ENCODE assay signal across 19 cellular contexts in the genomic region with DNA sequence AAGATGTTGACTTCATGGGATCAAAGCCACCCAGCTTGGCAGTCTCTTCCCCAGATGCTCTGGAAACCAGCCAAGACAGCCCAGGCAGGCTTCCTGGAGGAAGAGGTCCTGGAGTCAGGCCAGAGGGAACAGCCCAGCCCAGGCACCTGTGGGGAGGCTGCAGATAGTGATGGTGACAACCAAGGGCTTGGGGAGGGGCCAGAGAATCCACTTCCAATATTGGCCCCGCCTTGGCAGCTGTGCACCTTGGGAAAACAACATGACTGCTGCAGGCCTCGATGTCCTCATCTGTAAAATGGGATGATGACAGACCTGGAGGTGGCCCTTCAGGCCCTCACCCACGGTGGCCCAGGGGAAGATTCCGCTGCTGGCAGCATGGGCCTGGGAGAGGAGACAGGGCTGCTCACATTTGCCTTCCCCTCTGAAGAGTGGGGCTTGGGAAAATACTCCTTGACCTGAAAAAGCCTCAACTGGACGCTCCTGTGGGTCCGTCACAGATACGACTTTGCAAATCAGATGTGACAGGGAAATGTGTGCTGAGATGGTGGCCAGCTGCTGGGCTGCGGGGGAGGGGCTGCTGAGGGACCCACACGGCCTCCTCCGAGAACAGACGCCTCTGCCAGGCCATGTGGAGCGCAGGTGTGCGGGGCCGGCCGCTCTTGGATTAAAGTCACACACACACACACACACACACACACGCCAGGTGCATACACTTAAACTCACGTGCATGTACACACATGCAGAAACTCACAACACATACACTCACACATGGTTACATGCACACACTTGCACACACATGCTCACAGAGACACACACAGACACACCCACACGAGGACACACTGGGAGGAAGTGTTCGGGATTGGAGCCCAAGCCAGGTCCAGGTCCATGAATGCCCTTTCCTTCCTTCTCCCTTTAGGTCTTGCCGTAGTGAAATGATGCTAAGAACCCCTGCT.
A peak's percentile ranks its signal among the peaks of the same experiment; 100 is the strongest.
DNase-seq lines count a peak whose midpoint lies in the region; ATAC-seq and TF ChIP-seq lines count a peak whose summit lies in the region.
"Had no signal": no experiment of that assay in that cellular context is flagged by ENCODE, and none has a peak within 500 bp of the region (broad histone marks: within the 10 kb centered on the region; RNA-seq: fewer than 3 reads in every experiment).

No MANE protein-coding gene starts in this region.

- H3K9me3 Mint-ChIP-seq in activated T-helper 1 cell treated with anti-CD3 and anti-CD28 coated beads, Interleukin-12 subunit alpha, Interleukin-12 subunit beta, Interleukin-2, Interleukin-4 antibody, amounts not matched to agents 30 ng/mL and 10 ng/mL and 1 ng/mL, durations not matched to agents 14 hours and 24 hours and 36 hours: no peaks in the 10 kb centered on the region
- H3K9me3 Mint-ChIP-seq: activated naive CD4-positive, alpha-beta T cell treated with anti-CD3 and anti-CD28 coated beads, Interleukin-2, amount 10 ng/mL, durations not matched to agents 7 days and 5 days; activated T-cell treated with anti-CD3 and anti-CD28 coated beads, Interleukin-2, amount 50 U/mL, for 72 hours; dendritic cell treated with granulocyte-macrophage colony-stimulating factor and Interleukin-4, amounts not matched to agents 40 ng/mL and 50 ng/mL, for 4 days; HFFc6; naive thymus-derived CD8-positive, alpha-beta T cell; T-cell had no signal

- H3K36me3 Mint-ChIP-seq in activated T-helper 1 cell treated with anti-CD3 and anti-CD28 coated beads, Interleukin-12 subunit alpha, Interleukin-12 subunit beta, Interleukin-2, Interleukin-4 antibody, amounts not matched to agents 30 ng/mL and 10 ng/mL and 1 ng/mL, durations not matched to agents 14 hours and 24 hours and 36 hours (ENCODE audit: low read depth): no peaks in the 10 kb centered on the region
- H3K36me3 Mint-ChIP-seq: activated naive CD4-positive, alpha-beta T cell treated with anti-CD3 and anti-CD28 coated beads, Interleukin-2, amount 10 ng/mL, durations not matched to agents 7 days and 5 days; naive thymus-derived CD8-positive, alpha-beta T cell; T-cell had no signal

- intact Hi-C loops in right cardiac atrium (cut with DNase I): no loop called here
- intact Hi-C loops in cardiac septum (cut with DNase I): no loop called here
- intact Hi-C loops in aorta (cut with DNase I): no loop called here
- intact Hi-C loops in activated T-helper 1 cell treated with anti-CD3 and anti-CD28 coated beads, Interleukin-12 subunit alpha, Interleukin-12 subunit beta, Interleukin-2, Interleukin-4 antibody, amounts not matched to agents 30 ng/mL and 10 ng/mL and 1 ng/mL, durations not matched to agents 14 hours and 24 hours and 36 hours (cut with micrococcal nuclease): loop anchor here (1.0 kb wide), 1 partner anchor 203 kb away; no protein-coding TSS in a partner anchor

- H3K27ac ChIP-seq in right cardiac atrium (ENCODE audit: low read length) (no peak overlapping the region), aorta (ENCODE audit: low read depth in 1 of 2, low read length in 2 of 2) (no peak overlapping the region)
- H3K27ac ChIP-seq: cardiac muscle cell, suprapubic skin had no signal

- no peak overlapping the region for H3K4me3 Mint-ChIP-seq in activated T-helper 1 cell treated with anti-CD3 and anti-CD28 coated beads, Interleukin-12 subunit alpha, Interleukin-12 subunit beta, Interleukin-2, Interleukin-4 antibody, amounts not matched to agents 30 ng/mL and 10 ng/mL and 1 ng/mL, durations not matched to agents 14 hours and 24 hours and 36 hours
- H3K4me3 Mint-ChIP-seq: activated naive CD4-positive, alpha-beta T cell treated with anti-CD3 and anti-CD28 coated beads, Interleukin-2, amount 10 ng/mL, durations not matched to agents 7 days and 5 days; activated T-cell treated with anti-CD3 and anti-CD28 coated beads, Interleukin-2, amount 50 U/mL, for 72 hours; dendritic cell treated with granulocyte-macrophage colony-stimulating factor and Interleukin-4, amounts not matched to agents 40 ng/mL and 50 ng/mL, for 4 days; HFFc6; naive thymus-derived CD8-positive, alpha-beta T cell; T-cell had no signal

- TF ChIP-seq CTCF in fibroblast of villous mesenchyme (IDR thresholded peaks at IDR 0.05; ENCODE audit: insufficient read depth, low read depth, low read length): no peak

- peak in 2 of 3 donors; percentile 26 to 47 for DNase-seq in right cardiac atrium
- DNase-seq in cardiac septum (ENCODE audit: low spot score): no peak
- peak; percentile 61 to 75 for DNase-seq in SHP77 (lab: John Stamatoyannopoulos, UW)
- DNase-seq in fibroblast of villous mesenchyme (ENCODE audit: low read depth): peak; percentile 39
- DNase-seq in aorta: peak; percentile 25 to 50
- no peak for DNase-seq in activated T-helper 1 cell treated with anti-CD3 and anti-CD28 coated beads, Interleukin-12 subunit alpha, Interleukin-12 subunit beta, Interleukin-2, Interleukin-4 antibody, amounts not matched to agents 30 ng/mL and 10 ng/mL and 1 ng/mL, durations not matched to agents 14 hours and 24 hours and 36 hours (ENCODE audit: low spot score)
- DNase-seq in activated CD4-positive, alpha-beta T cell treated with anti-CD3 and anti-CD28 coated beads for 1 hour: no peak
- DNase-seq: activated CD4-positive, alpha-beta T cell treated with anti-CD3 and anti-CD28 coated beads for 4 hours; C1 segment of cervical spinal cord; HFFc6; naive thymus-derived CD8-positive, alpha-beta T cell; NCI-H2107; T-cell had no signal

- no peak overlapping the region for H3K27ac Mint-ChIP-seq in activated T-helper 1 cell treated with anti-CD3 and anti-CD28 coated beads, Interleukin-12 subunit alpha, Interleukin-12 subunit beta, Interleukin-2, Interleukin-4 antibody, amounts not matched to agents 30 ng/mL and 10 ng/mL and 1 ng/mL, durations not matched to agents 14 hours and 24 hours and 36 hours
- H3K27ac Mint-ChIP-seq: activated naive CD4-positive, alpha-beta T cell treated with anti-CD3 and anti-CD28 coated beads, Interleukin-2, amount 10 ng/mL, durations not matched to agents 7 days and 5 days; activated T-cell treated with anti-CD3 and anti-CD28 coated beads, Interleukin-2, amount 50 U/mL, for 72 hours; dendritic cell treated with granulocyte-macrophage colony-stimulating factor and Interleukin-4, amounts not matched to agents 40 ng/mL and 50 ng/mL, for 4 days; HFFc6; naive thymus-derived CD8-positive, alpha-beta T cell; T-cell had no signal

- H3K4me1 Mint-ChIP-seq in activated T-helper 1 cell treated with anti-CD3 and anti-CD28 coated beads, Interleukin-12 subunit alpha, Interleukin-12 subunit beta, Interleukin-2, Interleukin-4 antibody, amounts not matched to agents 30 ng/mL and 10 ng/mL and 1 ng/mL, durations not matched to agents 14 hours and 24 hours and 36 hours (ENCODE audit: low read depth): no peaks in the 10 kb centered on the region
- H3K4me1 Mint-ChIP-seq: activated naive CD4-positive, alpha-beta T cell treated with anti-CD3 and anti-CD28 coated beads, Interleukin-2, amount 10 ng/mL, durations not matched to agents 7 days and 5 days; T-cell had no signal

- H3K27me3 ChIP-seq in right cardiac atrium (ENCODE audit: control insufficient read depth, insufficient read depth) (no peaks in the 10 kb centered on the region), aorta (ENCODE audit: control insufficient read depth in 1 of 2, insufficient read depth in 2 of 2, low read length in 1 of 2) (no peaks in the 10 kb centered on the region)
- H3K27me3 ChIP-seq: cardiac muscle cell, suprapubic skin had no signal

- no peak for ATAC-seq in right cardiac atrium
- ATAC-seq in aorta (ENCODE audit: low FRiP score): no peak
- no peak for ATAC-seq in HG03342 (IDR thresholded peaks at IDR 0.05; ENCODE audit: unreplicated experiment)
- ATAC-seq: naive thymus-derived CD8-positive, alpha-beta T cell; T-cell had no signal

- 66% methylated on average over 20 of the region's 20 CpGs for WGBS in right cardiac atrium
- WGBS in aorta, 2 donors: 83% methylated on average over 20 of the region's 20 CpGs

- H3K4me3 ChIP-seq in right cardiac atrium (ENCODE audit: low read length) (no peak overlapping the region), fibroblast of villous mesenchyme (ENCODE audit: low read depth, low read length) (no peak overlapping the region), aorta (ENCODE audit: low read length in 2 of 2) (no peak overlapping the region)
- H3K4me3 ChIP-seq: cardiac muscle cell, suprapubic skin had no signal

- H3K27me3 Mint-ChIP-seq in activated T-helper 1 cell treated with anti-CD3 and anti-CD28 coated beads, Interleukin-12 subunit alpha, Interleukin-12 subunit beta, Interleukin-2, Interleukin-4 antibody, amounts not matched to agents 30 ng/mL and 10 ng/mL and 1 ng/mL, durations not matched to agents 14 hours and 24 hours and 36 hours (ENCODE audit: insufficient read depth): no peaks in the 10 kb centered on the region
- H3K27me3 Mint-ChIP-seq: activated naive CD4-positive, alpha-beta T cell treated with anti-CD3 and anti-CD28 coated beads, Interleukin-2, amount 10 ng/mL, durations not matched to agents 7 days and 5 days; dendritic cell treated with granulocyte-macrophage colony-stimulating factor and Interleukin-4, amounts not matched to agents 40 ng/mL and 50 ng/mL, for 4 days; naive thymus-derived CD8-positive, alpha-beta T cell; T-cell had no signal

- H3K36me3 ChIP-seq in aorta (ENCODE audit: control insufficient read depth in 1 of 2, insufficient read depth in 2 of 2, low read length in 1 of 2): no peaks in the 10 kb centered on the region
- H3K36me3 ChIP-seq: cardiac muscle cell, suprapubic skin had no signal

- H3K9me3 ChIP-seq in right cardiac atrium (ENCODE audit: control insufficient read depth, low read length) (no peaks in the 10 kb centered on the region), aorta (ENCODE audit: control insufficient read depth, low read length) (no peaks in the 10 kb centered on the region)
- H3K9me3 ChIP-seq: suprapubic skin had no signal

- H3K4me1 ChIP-seq in right cardiac atrium (ENCODE audit: control insufficient read depth, insufficient read depth, low read length) (no peaks in the 10 kb centered on the region), aorta (ENCODE audit: control insufficient read depth in 1 of 2, insufficient read depth in 2 of 2, low read length in 2 of 2) (no peaks in the 10 kb centered on the region)

Comparison
In these comparisons a context has a peak if more than half of its experiments do, and no peak if none do; other contexts are left out.
1. DNase-seq: peak in right cardiac atrium (2 of 3), SHP77 (2 of 2), fibroblast of villous mesenchyme (single experiment) and aorta (2 of 2); none in cardiac septum (single experiment), activated T-helper 1 cell treated with anti-CD3 and anti-CD28 coated beads, Interleukin-12 subunit alpha, Interleukin-12 subunit beta, Interleukin-2, Interleukin-4 antibody, amounts not matched to agents 30 ng/mL and 10 ng/mL and 1 ng/mL, durations not matched to agents 14 hours and 24 hours and 36 hours (single experiment) and activated CD4-positive, alpha-beta T cell treated with anti-CD3 and anti-CD28 coated beads for 1 hour (single experiment).